In the genomic region with DNA sequence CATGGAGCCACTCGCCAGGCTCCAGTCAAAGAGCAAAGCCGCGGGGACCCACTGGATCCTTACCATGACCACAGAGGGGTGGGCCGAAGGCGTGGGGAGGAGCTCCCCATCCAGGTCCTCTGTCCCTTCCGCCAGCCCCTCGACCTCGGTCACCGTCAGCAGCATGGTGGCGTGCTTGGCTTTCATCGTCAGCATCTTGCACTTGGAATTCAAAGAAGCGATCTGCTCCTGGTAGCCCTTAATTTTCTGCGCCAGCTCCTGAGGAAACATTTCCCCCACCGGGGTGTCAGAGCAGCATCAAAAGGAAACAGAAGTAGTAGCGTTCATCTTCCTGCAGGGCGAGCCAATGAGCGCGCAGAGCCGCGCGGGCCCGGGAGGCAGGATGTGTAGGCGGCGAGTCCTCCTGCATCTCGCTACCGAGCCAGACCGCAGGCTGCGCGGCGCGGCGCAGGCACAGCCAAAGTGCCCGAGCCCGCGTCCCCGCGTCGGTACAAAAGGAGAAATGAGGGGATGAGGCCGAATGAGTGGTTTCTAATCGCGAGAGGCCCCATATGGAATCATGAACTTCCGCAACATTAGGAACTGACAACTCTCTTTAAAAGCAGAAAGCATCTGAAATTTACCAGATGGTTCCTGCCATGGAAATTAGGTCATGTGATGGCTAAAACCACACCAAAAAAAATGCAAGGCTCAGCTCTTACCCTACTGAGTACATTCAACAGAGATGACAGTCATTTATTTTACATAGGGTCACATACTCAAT, we compare ENCODE assay signal across 1 cellular context.
TF ChIP-seq lines count a peak whose summit lies in the region.

No MANE protein-coding gene starts in this region.

TF ChIP-seq in HEK293, 187 proteins besides CTCF, POLR2A, EP300 and RAD21 (continued from another document):
- peak; percentile 89 for TF ChIP-seq PRDM4 (tag by site-specific recombination; IDR thresholded peaks at IDR 0.05)
- no peak for TF ChIP-seq ZNF112 (tag by site-specific recombination; IDR thresholded peaks at IDR 0.05)
- no peak for TF ChIP-seq ZNF555 (tag by site-specific recombination; conservative IDR thresholded peaks at IDR 0.05)
- 0 out of 2 replicates have a peak, but pooled peaks have one; percentile 29 for TF ChIP-seq ZBTB8A (tag by site-specific recombination; IDR thresholded peaks at IDR 0.05)
- 0 out of 2 replicates have a peak, but pooled peaks have one; percentile 46 for TF ChIP-seq ZNF610 (tag by site-specific recombination; IDR thresholded peaks at IDR 0.05; ENCODE audit: borderline replicate concordance)
- TF ChIP-seq, protein P1, sequence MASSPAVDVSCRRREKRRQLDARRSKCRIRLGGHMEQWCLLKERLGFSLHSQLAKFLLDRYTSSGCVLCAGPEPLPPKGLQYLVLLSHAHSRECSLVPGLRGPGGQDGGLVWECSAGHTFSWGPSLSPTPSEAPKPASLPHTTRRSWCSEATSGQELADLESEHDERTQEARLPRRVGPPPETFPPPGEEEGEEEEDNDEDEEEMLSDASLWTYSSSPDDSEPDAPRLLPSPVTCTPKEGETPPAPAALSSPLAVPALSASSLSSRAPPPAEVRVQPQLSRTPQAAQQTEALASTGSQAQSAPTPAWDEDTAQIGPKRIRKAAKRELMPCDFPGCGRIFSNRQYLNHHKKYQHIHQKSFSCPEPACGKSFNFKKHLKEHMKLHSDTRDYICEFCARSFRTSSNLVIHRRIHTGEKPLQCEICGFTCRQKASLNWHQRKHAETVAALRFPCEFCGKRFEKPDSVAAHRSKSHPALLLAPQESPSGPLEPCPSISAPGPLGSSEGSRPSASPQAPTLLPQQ (tag by site-specific recombination; IDR thresholded peaks at IDR 0.05) = peak; percentile 72
- TF ChIP-seq ZNF701 (tag by site-specific recombination; IDR thresholded peaks at IDR 0.05) = no peak
- peak; percentile 75 for TF ChIP-seq PRDM1 (tag by site-specific recombination; IDR thresholded peaks at IDR 0.05)
- peak; percentile 97 for TF ChIP-seq ZNF600 (tag by site-specific recombination; IDR thresholded peaks at IDR 0.05)
- TF ChIP-seq ZBTB48 (tag by site-specific recombination; IDR thresholded peaks at IDR 0.05) = peak; percentile 59
- TF ChIP-seq ZBTB6 (tag by site-specific recombination; IDR thresholded peaks at IDR 0.05) = peak; percentile 92
- TF ChIP-seq ZNF501 (tag by site-specific recombination; IDR thresholded peaks at IDR 0.05) = peak; percentile 54; the same call in 1 of the 2 replicates
TF ChIP-seq in HEK293: peak in this region for 43.
